ENCODE assay signal across 24 cellular contexts in the genomic region with DNA sequence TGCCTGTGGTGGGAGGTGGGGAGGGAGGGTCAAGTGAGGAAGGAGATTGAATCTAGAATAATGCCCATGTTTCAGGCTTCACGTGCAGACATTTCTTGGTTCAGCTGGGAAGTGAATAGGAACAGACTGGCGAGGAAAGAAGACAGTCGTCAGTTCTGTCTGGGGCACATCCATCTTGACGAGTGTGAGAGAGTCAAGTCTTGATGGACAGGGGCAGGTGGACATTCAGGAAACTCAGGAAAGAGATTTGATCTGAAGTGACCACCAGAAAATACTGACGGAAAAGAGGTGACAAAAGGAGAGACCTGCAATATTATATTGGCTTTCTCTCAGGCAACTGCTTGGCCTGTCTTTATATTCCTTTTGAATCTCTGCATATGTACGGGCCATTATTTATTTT.
"Had no signal": no experiment of that assay in that cellular context is flagged by ENCODE, and none has a peak within 500 bp of the region (broad histone marks: within the 10 kb centered on the region; RNA-seq: fewer than 3 reads in every experiment).

No MANE protein-coding gene starts in this region.

- DNase-seq: dermis blood vessel endothelial cell; effector memory CD4-positive, alpha-beta T cell; foreskin keratinocyte; glutamatergic neuron; heart right ventricle; hippocampal formation; left cardiac atrium; left lung; mesenchymal stem cell; mucosa of descending colon; naive thymus-derived CD8-positive, alpha-beta T cell; nephron progenitor cell; nucleus accumbens; right lobe of liver; small intestine; stimulated activated CD4-positive, alpha-beta T cell treated with anti-CD3 and anti-CD28 coated beads, Interleukin-15, amount 100 ng/mL, for 24 hours; stimulated activated CD4-positive, alpha-beta T cell treated with anti-CD3 and anti-CD28 coated beads, Interleukin-2, amount 100 ng/mL, for 48 hours; stimulated activated naive B cell treated with anti-CD40 and anti-IgM and Interleukin-4, amounts not matched to agents 10 μg/mL and 1 μg/mL and 100 μg/mL, for 72 hours; transverse colon; upper lobe of right lung; uterus had no signal

- H3K9me3 ChIP-seq: esophagus muscularis mucosa, left lung, mucosa of descending colon, prostate gland, right lobe of liver, transverse colon, upper lobe of right lung, uterus had no signal

- H3K4me1 ChIP-seq: esophagus muscularis mucosa, heart right ventricle, left lung, transverse colon, upper lobe of right lung, uterus had no signal

- H3K27ac ChIP-seq: coronary artery, esophagus muscularis mucosa, foreskin keratinocyte, heart right ventricle, left lung, prostate gland, right lobe of liver, transverse colon, upper lobe of right lung had no signal

- H3K36me3 ChIP-seq: esophagus muscularis mucosa, heart right ventricle, left lung, prostate gland, right lobe of liver, transverse colon, upper lobe of right lung, uterus had no signal

- ATAC-seq: foreskin keratinocyte; heart right ventricle; left cardiac atrium; left lung; mucosa of descending colon; naive thymus-derived CD8-positive, alpha-beta T cell; right lobe of liver; stimulated activated naive B cell treated with anti-CD40 and anti-IgM and Interleukin-4, amounts not matched to agents 10 μg/mL and 1 μg/mL and 100 μg/mL, for 72 hours; upper lobe of right lung had no signal

- H3K27me3 ChIP-seq: esophagus muscularis mucosa, foreskin keratinocyte, heart right ventricle, left lung, right lobe of liver, transverse colon, upper lobe of right lung, uterus had no signal

- H3K4me3 ChIP-seq: coronary artery, esophagus muscularis mucosa, heart right ventricle, left lung, mucosa of descending colon, prostate gland, right lobe of liver, transverse colon, upper lobe of right lung, uterus had no signal
